ENCODE assay signal across 1 cellular context in the genomic region with DNA sequence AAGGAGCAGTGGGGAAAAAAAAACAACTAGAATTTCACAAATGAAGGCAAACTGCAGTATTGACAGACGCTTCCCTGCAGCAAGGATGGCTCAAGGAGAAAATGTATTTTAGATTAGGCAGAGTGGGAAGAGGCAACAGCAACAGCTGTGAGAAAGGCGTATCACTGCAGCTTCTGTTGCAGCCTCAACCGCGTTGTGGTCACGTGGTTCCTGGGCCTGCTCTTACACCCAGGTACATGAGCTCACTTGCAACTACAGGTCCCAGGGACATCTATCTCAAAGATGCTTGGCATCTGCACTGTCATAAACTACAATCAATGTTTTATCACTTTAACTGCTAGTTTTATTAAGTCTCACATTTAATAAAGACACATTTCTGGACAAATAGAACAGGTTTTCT.
TF ChIP-seq lines count a peak whose summit lies in the region.

No MANE protein-coding gene starts in this region.

TF ChIP-seq in K562, 482 proteins besides CTCF, POLR2A, EP300 and RAD21:
- TF ChIP-seq SPI1 (IDR thresholded peaks at IDR 0.05; ENCODE audit: borderline replicate concordance, low read depth, low read length) (no peak), NFIC (IDR thresholded peaks at IDR 0.05) (no peak), TFE3 (CRISPR knock-in tag; IDR thresholded peaks at IDR 0.05) (peak; percentile 57), RAD51 (IDR thresholded peaks at IDR 0.05; ENCODE audit: borderline replicate concordance, low read depth) (peak; percentile 71; the same call in 1 of the 2 replicates), DIDO1 (tag; IDR thresholded peaks at IDR 0.05; ENCODE audit: low read depth) (no peak)
- TF ChIP-seq, protein P1, sequence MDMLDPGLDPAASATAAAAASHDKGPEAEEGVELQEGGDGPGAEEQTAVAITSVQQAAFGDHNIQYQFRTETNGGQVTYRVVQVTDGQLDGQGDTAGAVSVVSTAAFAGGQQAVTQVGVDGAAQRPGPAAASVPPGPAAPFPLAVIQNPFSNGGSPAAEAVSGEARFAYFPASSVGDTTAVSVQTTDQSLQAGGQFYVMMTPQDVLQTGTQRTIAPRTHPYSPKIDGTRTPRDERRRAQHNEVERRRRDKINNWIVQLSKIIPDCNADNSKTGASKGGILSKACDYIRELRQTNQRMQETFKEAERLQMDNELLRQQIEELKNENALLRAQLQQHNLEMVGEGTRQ (CRISPR knock-in tag; IDR thresholded peaks at IDR 0.05): peak; percentile 51
